In genomic region chr6:70413114-70413828, GRCh38 we compare ENCODE assay signal across 1 cellular context.
TF ChIP-seq lines count a peak whose summit lies in the region.

FAM135A (plus strand) TSS chr6:70413508; CDS start chr6:70428343, 14,835 bp downstream.

TF ChIP-seq in HepG2, 621 proteins besides CTCF, POLR2A, EP300 and RAD21 (continued from another document and continues in another):
- TF ChIP-seq ZNF646 (CRISPR knock-in tag; IDR thresholded peaks at IDR 0.05): no peak
- no peak for TF ChIP-seq TRIM24 (CRISPR knock-in tag; IDR thresholded peaks at IDR 0.05)
- TF ChIP-seq NFE2L2 (IDR thresholded peaks at IDR 0.05; ENCODE audit: low read length): no peak
- TF ChIP-seq CHD2 (IDR thresholded peaks at IDR 0.05; ENCODE audit: low read depth, low read length): peak; percentile 99
- 0 out of 2 replicates have a peak, but pooled peaks have one; percentile 29 for TF ChIP-seq ZSCAN20 (CRISPR knock-in tag; IDR thresholded peaks at IDR 0.05; ENCODE audit: borderline replicate concordance)
- TF ChIP-seq ZNF260 (CRISPR knock-in tag; IDR thresholded peaks at IDR 0.05; ENCODE audit: borderline replicate concordance, low read depth): no peak
- TF ChIP-seq ASH2L (IDR thresholded peaks at IDR 0.05; ENCODE audit: insufficient read length, low read depth, low read length): no peak
- TF ChIP-seq ZNF335 (CRISPR knock-in tag; IDR thresholded peaks at IDR 0.05): peak; percentile 46; the same call in 1 of the 2 replicates
- no peak for TF ChIP-seq PRPF4 (IDR thresholded peaks at IDR 0.05; ENCODE audit: low read depth, low read length, poor library complexity, severe bottlenecking)
- no peak for TF ChIP-seq NPAS2 (CRISPR knock-in tag; IDR thresholded peaks at IDR 0.05; ENCODE audit: borderline replicate concordance)
- 0 out of 2 replicates have a peak, but pooled peaks have one; percentile 9 for TF ChIP-seq THRA (CRISPR knock-in tag; IDR thresholded peaks at IDR 0.05; ENCODE audit: borderline replicate concordance)
- TF ChIP-seq ATF1 (CRISPR knock-in tag; IDR thresholded peaks at IDR 0.05): peak; percentile 96
- no peak for TF ChIP-seq ZBTB40 (IDR thresholded peaks at IDR 0.05)
- peak; percentile 11; the same call in 1 of the 2 replicates for TF ChIP-seq ZBTB40 (CRISPR knock-in tag; IDR thresholded peaks at IDR 0.05)
- no peak for TF ChIP-seq ZFP37 (CRISPR knock-in tag; IDR thresholded peaks at IDR 0.05; ENCODE audit: borderline replicate concordance)
- TF ChIP-seq ZNF850 (CRISPR knock-in tag; conservative IDR thresholded peaks at IDR 0.05): no peak
- TF ChIP-seq ZNF264 (CRISPR knock-in tag; IDR thresholded peaks at IDR 0.05): peak; percentile 40; the same call in 1 of the 2 replicates
- TF ChIP-seq POLR2G (IDR thresholded peaks at IDR 0.05; ENCODE audit: low read depth, low read length): peak; percentile 98
- TF ChIP-seq ZNF205 (CRISPR knock-in tag; IDR thresholded peaks at IDR 0.05): 0 out of 2 replicates have a peak, but pooled peaks have one; percentile 24
- TF ChIP-seq ZNF160 (CRISPR knock-in tag; IDR thresholded peaks at IDR 0.05): 0 out of 2 replicates have a peak, but pooled peaks have one; percentile 31
- 0 out of 2 replicates have a peak, but pooled peaks have one; percentile 26 for TF ChIP-seq ZNF143 (CRISPR knock-in tag; IDR thresholded peaks at IDR 0.05)
- TF ChIP-seq ELF1 (CRISPR knock-in tag; IDR thresholded peaks at IDR 0.05): peak; percentile 56
- TF ChIP-seq ELF3 (CRISPR knock-in tag; IDR thresholded peaks at IDR 0.05): peak; percentile 31
- no peak for TF ChIP-seq ZSCAN30 (CRISPR knock-in tag; IDR thresholded peaks at IDR 0.05)
- TF ChIP-seq DMAP1 (CRISPR knock-in tag; IDR thresholded peaks at IDR 0.05): peak; percentile 64; the same call in 1 of the 2 replicates
- TF ChIP-seq SNAPC2 (CRISPR knock-in tag; IDR thresholded peaks at IDR 0.05): peak; percentile 40; the same call in 1 of the 2 replicates
- 0 out of 2 replicates have a peak, but pooled peaks have one; percentile 72 for TF ChIP-seq E2F1 (CRISPR knock-in tag; IDR thresholded peaks at IDR 0.05)
- TF ChIP-seq TCF7 (IDR thresholded peaks at IDR 0.05; ENCODE audit: low read depth): no peak
- TF ChIP-seq DZIP1 (CRISPR knock-in tag; IDR thresholded peaks at IDR 0.05): 0 out of 2 replicates have a peak, but pooled peaks have one; percentile 54
- TF ChIP-seq NAIF1 (CRISPR knock-in tag; IDR thresholded peaks at IDR 0.05; ENCODE audit: borderline replicate concordance): no peak
- TF ChIP-seq ZFP36 (IDR thresholded peaks at IDR 0.05; ENCODE audit: borderline replicate concordance, low read depth, low read length, partially characterized antibody): no peak
- TF ChIP-seq EED (CRISPR knock-in tag; IDR thresholded peaks at IDR 0.05): peak; percentile 89; the same call in 1 of the 2 replicates
- TF ChIP-seq MEF2D (CRISPR knock-in tag; IDR thresholded peaks at IDR 0.05): peak; percentile 28; the same call in 1 of the 2 replicates
- no peak for TF ChIP-seq ZNF530 (CRISPR knock-in tag; IDR thresholded peaks at IDR 0.05; ENCODE audit: low read depth)
- no peak for TF ChIP-seq NFE2L1 (CRISPR knock-in tag; IDR thresholded peaks at IDR 0.05; ENCODE audit: borderline replicate concordance)
- TF ChIP-seq ZNF350 (CRISPR knock-in tag; IDR thresholded peaks at IDR 0.05; ENCODE audit: borderline replicate concordance, low read depth): peak; percentile 81; the same call in 1 of the 2 replicates
- TF ChIP-seq TBX2 (CRISPR knock-in tag; IDR thresholded peaks at IDR 0.05; ENCODE audit: borderline replicate concordance): peak; percentile 60; the same call in 1 of the 2 replicates
- TF ChIP-seq ZSCAN25 (CRISPR knock-in tag; IDR thresholded peaks at IDR 0.05): peak; percentile 18; the same call in 1 of the 2 replicates
- TF ChIP-seq SOX13 (IDR thresholded peaks at IDR 0.05): no peak
- TF ChIP-seq SOX13 (CRISPR knock-in tag; conservative IDR thresholded peaks at IDR 0.05 in 1 of 2, IDR thresholded peaks at IDR 0.05 in 1 of 2): peak in 1 of 2 experiments; percentile 39; a peak in 1 of 4 replicates
- peak in 1 of 2 experiments; percentile 84; a peak in 3 of 4 replicates for TF ChIP-seq KLF16 (CRISPR knock-in tag; IDR thresholded peaks at IDR 0.05)
- TF ChIP-seq SP4 (CRISPR knock-in tag; IDR thresholded peaks at IDR 0.05): peak; percentile 81
- no peak for TF ChIP-seq ZNF580 (CRISPR knock-in tag; IDR thresholded peaks at IDR 0.05; ENCODE audit: borderline replicate concordance, low read depth)
